Comparison of ENCODE assay signal across 1 cellular context in genomic region chr5:138349842-138350635, GRCh38.
TF ChIP-seq lines count a peak whose summit lies in the region.

No MANE protein-coding gene starts in this region.

TF ChIP-seq in IMR-90, 13 proteins besides CTCF, POLR2A, EP300 and RAD21:
- TF ChIP-seq ELK1 (IDR thresholded peaks at IDR 0.05; ENCODE audit: borderline replicate concordance, low read depth, low read length) (no peak), USF2 (IDR thresholded peaks at IDR 0.05; ENCODE audit: low read depth, low read length) (no peak), MAFK (IDR thresholded peaks at IDR 0.05; ENCODE audit: low read depth, low read length) (no peak), BHLHE40 (IDR thresholded peaks at IDR 0.05; ENCODE audit: low read depth, low read length) (no peak), CEBPB (IDR thresholded peaks at IDR 0.05; ENCODE audit: low read depth, low read length) (no peak), SMC3 (IDR thresholded peaks at IDR 0.05; ENCODE audit: low read depth, low read length) (no peak), NFE2L2 (IDR thresholded peaks at IDR 0.05; ENCODE audit: low read depth, low read length) (no peak), RCOR1 (IDR thresholded peaks at IDR 0.05; ENCODE audit: insufficient replicate concordance, low read length) (no peak), FOS (IDR thresholded peaks at IDR 0.05; ENCODE audit: low read depth, low read length) (no peak), MAZ (IDR thresholded peaks at IDR 0.05; ENCODE audit: borderline replicate concordance, low read depth, low read length) (no peak), RFX5 (IDR thresholded peaks at IDR 0.05; ENCODE audit: low read depth, low read length) (no peak), CHD1 (IDR thresholded peaks at IDR 0.05; ENCODE audit: low read depth, low read length) (no peak), MXI1 (IDR thresholded peaks at IDR 0.05; ENCODE audit: borderline replicate concordance, low read depth, low read length) (no peak)
